Comparison of ENCODE assay signal across 15 cellular contexts in the genomic region with DNA sequence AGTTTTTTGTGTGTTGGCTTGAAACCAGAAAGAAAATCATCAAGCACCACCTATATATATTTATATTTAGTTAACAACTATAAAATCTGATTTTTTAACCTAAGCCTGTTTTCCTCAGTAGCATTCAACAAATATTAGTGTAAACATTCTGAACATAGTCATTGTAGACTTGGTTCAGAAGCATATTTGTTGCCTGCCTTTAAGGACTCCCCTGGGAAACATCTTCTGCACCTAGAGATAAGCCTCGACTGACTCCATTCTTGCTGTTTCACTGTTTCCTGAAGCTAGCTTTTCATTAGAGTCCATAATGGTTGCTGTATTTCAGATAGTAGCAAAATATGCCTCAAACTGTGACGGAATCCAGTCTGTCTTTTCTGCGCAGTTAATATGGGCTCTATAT.
DNase-seq lines count a peak whose midpoint lies in the region; ATAC-seq and TF ChIP-seq lines count a peak whose summit lies in the region.
"Had no signal": no experiment of that assay in that cellular context is flagged by ENCODE, and none has a peak within 500 bp of the region (broad histone marks: within the 10 kb centered on the region; RNA-seq: fewer than 3 reads in every experiment).

No MANE protein-coding gene starts in this region.

- TF ChIP-seq CTCF in psoas muscle (IDR thresholded peaks at IDR 0.05) (no peak), GM20000 (IDR thresholded peaks at IDR 0.05; ENCODE audit: extremely low read depth, missing control alignments) (no peak)

- H3K27me3 ChIP-seq in ectodermal cell (ENCODE audit: control insufficient read depth, insufficient read depth, low read length, poor library complexity, severe bottlenecking) (no peaks in the 10 kb centered on the region), psoas muscle (ENCODE audit: insufficient read depth in 3 of 3, low read length in 2 of 3) (no peaks in the 10 kb centered on the region)
- H3K27me3 ChIP-seq: suprapubic skin had no signal

- no peaks in the 10 kb centered on the region for H3K36me3 ChIP-seq in ectodermal cell (ENCODE audit: control insufficient read depth, insufficient read depth, low read length)
- H3K36me3 ChIP-seq in psoas muscle (ENCODE audit: insufficient read depth in 1 of 2, low read depth in 1 of 2), result peaks cover 0 to 9% of the 10 kb centered on the region in 2 donors
- H3K36me3 ChIP-seq: suprapubic skin had no signal

- H3K9me3 ChIP-seq in ectodermal cell (ENCODE audit: control insufficient read depth, low read length) (no peaks in the 10 kb centered on the region), psoas muscle (no peaks in the 10 kb centered on the region)
- H3K9me3 ChIP-seq: suprapubic skin had no signal

- WGBS in ectodermal cell, 2 experiments, result 68 to 75% methylated on average over 3 of the region's 3 CpGs
- WGBS in psoas muscle, 3 donors, result 51 to 71% (median 53%) methylated on average over 3 of the region's 3 CpGs

- H3K4me1 ChIP-seq in ectodermal cell (ENCODE audit: control insufficient read depth, insufficient read depth, low read length), result peaks cover 22% of the 10 kb centered on the region
- H3K4me1 ChIP-seq in psoas muscle, result peaks cover 75% of the 10 kb centered on the region

- intact Hi-C loops in psoas muscle (cut with DNase I) (loop anchor here in 1 of 2 donors (5.0 kb wide), 1 partner anchor 124 kb away; a partner anchor contains a TSS), left colon (cut with DNase I, micrococcal nuclease) (loop anchor here in 1 of 2 donors (10.0 kb wide), 1 partner anchor 122 kb away; a partner anchor contains a TSS)

- H3K4me3 ChIP-seq in ectodermal cell (ENCODE audit: insufficient read depth, low read depth, low read length), result no peak overlapping the region
- no peak overlapping the region for H3K4me3 ChIP-seq in psoas muscle
- H3K4me3 ChIP-seq: suprapubic skin had no signal

- ATAC-seq in psoas muscle (no peak), GM18520 (IDR thresholded peaks at IDR 0.05; ENCODE audit: unreplicated experiment) (no peak), left colon (no peak)
- ATAC-seq: activated CD4-positive, alpha-beta T cell treated with anti-CD3 and anti-CD28 coated beads for 36 hours; CD8-positive, alpha-beta T cell had no signal

- DNase-seq in DMS153 treated with DMSO at 0.1 percent for 48 hours (lab: John Stamatoyannopoulos, UW; ENCODE audit: unreplicated experiment) (peak; percentile 39), DMS153 (lab: John Stamatoyannopoulos, UW) (no peak), NCI-H526 treated with DMSO at 0.1 percent for 48 hours (lab: John Stamatoyannopoulos, UW) (peak; percentile 48), psoas muscle (no peak), GM20000 (ENCODE audit: low spot score) (no peak), left colon (no peak)
- DNase-seq: 8988T; activated CD4-positive, alpha-beta T cell treated with anti-CD3 and anti-CD28 coated beads for 36 hours; activated naive CD4-positive, alpha-beta T cell treated with anti-CD3 and anti-CD28 coated beads, Interleukin-2, amount 50 U/mL, for 16 hours; CD8-positive, alpha-beta T cell; RPMI8226 had no signal

- H3K27ac ChIP-seq in ectodermal cell (ENCODE audit: insufficient read depth, low read depth, low read length, poor library complexity, severe bottlenecking), result peak overlapping the region; percentile 33
- peak overlapping the region; percentile 86 for H3K27ac ChIP-seq in psoas muscle
- H3K27ac ChIP-seq: KMS-11, suprapubic skin had no signal

Comparison
In these comparisons a context has a peak if more than half of its experiments do, and no peak if none do; other contexts are left out.
1. DNase-seq: peak in DMS153 treated with DMSO at 0.1 percent for 48 hours (single experiment) and NCI-H526 treated with DMSO at 0.1 percent for 48 hours (single experiment); none in DMS153 (single experiment), psoas muscle (0 of 2), GM20000 (single experiment) and left colon (0 of 2).